Comparison of ENCODE assay signal across 1 cellular context in genomic region chr3:48514431-48515227, GRCh38.
A peak's percentile ranks its signal among the peaks of the same experiment; 100 is the strongest.
TF ChIP-seq lines count a peak whose summit lies in the region.

No MANE protein-coding gene starts in this region.

TF ChIP-seq in GM12878, 131 proteins besides CTCF, POLR2A, EP300 and RAD21:
- TF ChIP-seq TARDBP (IDR thresholded peaks at IDR 0.05; ENCODE audit: borderline replicate concordance) (no peak), PBX3 (IDR thresholded peaks at IDR 0.05; ENCODE audit: insufficient replicate concordance, low read depth, low read length) (peak; percentile 66), CREB1 (IDR thresholded peaks at IDR 0.05; ENCODE audit: low read depth) (peak; percentile 23; the same call in 1 of the 2 replicates), TCF12 (IDR thresholded peaks at IDR 0.05; ENCODE audit: low read depth, low read length) (0 out of 2 replicates have a peak, but pooled peaks have one; percentile 25), KDM1A (IDR thresholded peaks at IDR 0.05; ENCODE audit: borderline replicate concordance) (no peak), FOXK2 (IDR thresholded peaks at IDR 0.05) (no peak), ZBTB33 (IDR thresholded peaks at IDR 0.05) (no peak), SMAD1 (IDR thresholded peaks at IDR 0.05; ENCODE audit: low read depth, partially characterized antibody) (no peak), PKNOX1 (IDR thresholded peaks at IDR 0.05) (peak; percentile 87), E2F8 (IDR thresholded peaks at IDR 0.05; ENCODE audit: low read depth, partially characterized antibody) (no peak), RUNX3 (IDR thresholded peaks at IDR 0.05; ENCODE audit: low read length) (peak; percentile 91), CBFB (IDR thresholded peaks at IDR 0.05; ENCODE audit: low read depth) (peak; percentile 70), MTA3 (IDR thresholded peaks at IDR 0.05; ENCODE audit: borderline replicate concordance, low read length) (no peak)
